In genomic region chr2:205235434-205235833, GRCh38 we compare ENCODE assay signal across 31 cellular contexts.
DNase-seq lines count a peak whose midpoint lies in the region; ATAC-seq, FAIRE-seq and TF ChIP-seq lines count a peak whose summit lies in the region.
"Had no signal": no experiment of that assay in that cellular context is flagged by ENCODE, and none has a peak within 500 bp of the region (broad histone marks: within the 10 kb centered on the region; RNA-seq: fewer than 3 reads in every experiment).

No MANE protein-coding gene starts in this region.

- H3K27me3 Mint-ChIP-seq in activated T-helper 2 cell treated with anti-CD3 and anti-CD28 coated beads, Interferon-gamma antibody, Interleukin-2, Interleukin-4, amounts not matched to agents 10 μg/mL and 5 μg/mL and 100 μg/mL, durations not matched to agents 14 hours and 24 hours and 36 hours (ENCODE audit: low read depth), result peaks cover 2% of the 10 kb centered on the region
- H3K27me3 Mint-ChIP-seq: activated CD8-positive, alpha-beta memory T cell treated with anti-CD3 and anti-CD28 coated beads, Interleukin-2, amount 10 ng/mL, durations not matched to agents 7 days and 5 days had no signal

- in situ Hi-C loops in HepG2 (cut with HindIII; ENCODE audit: extremely low pct_ligation_motif_present, low pct_unique_long_range_greater_than_20kb), result no loop called here

- no peak for TF ChIP-seq POLR2A in HepG2 (IDR thresholded peaks at IDR 0.05; ENCODE audit: insufficient read depth in 1 of 2, low read depth in 2 of 2, low read length in 2 of 2)
- TF ChIP-seq POLR2A in right lobe of liver (IDR thresholded peaks at IDR 0.05), result no peak

- no TSS peak for BruUV-seq in HepG2 (replicated peaks; lab: Mats Ljungman, UMichigan)

- H3K4me1 Mint-ChIP-seq in activated T-helper 2 cell treated with anti-CD3 and anti-CD28 coated beads, Interferon-gamma antibody, Interleukin-2, Interleukin-4, amounts not matched to agents 10 μg/mL and 5 μg/mL and 100 μg/mL, durations not matched to agents 14 hours and 24 hours and 36 hours (ENCODE audit: low read depth), result no peaks in the 10 kb centered on the region
- H3K4me1 Mint-ChIP-seq: activated CD8-positive, alpha-beta memory T cell treated with anti-CD3 and anti-CD28 coated beads, Interleukin-2, amount 10 ng/mL, durations not matched to agents 7 days and 5 days had no signal

- no peaks in the 10 kb centered on the region for H3K79me2 ChIP-seq in HepG2 (ENCODE audit: insufficient read depth, low read length)

- H3K4me3 ChIP-seq in HepG2 (replicated peaks in 1 of 3; ENCODE audit: insufficient read depth in 1 of 3, low read depth in 2 of 3, low read length in 3 of 3), result no peak overlapping the region
- H3K4me3 ChIP-seq in right lobe of liver, result no peak overlapping the region
- no peak overlapping the region for H3K4me3 ChIP-seq in MG63
- H3K4me3 ChIP-seq: coronary artery, esophagus muscularis mucosa, prostate gland, suprapubic skin had no signal

- H3K4me2 ChIP-seq in HepG2 (ENCODE audit: low read depth, low read length), result no peak overlapping the region

- H3K27ac ChIP-seq in HepG2 (ENCODE audit: extremely low read length, insufficient read depth, low read length) (no peak overlapping the region), right lobe of liver (no peak overlapping the region)
- H3K27ac ChIP-seq: coronary artery, esophagus muscularis mucosa, prostate gland, suprapubic skin, VCaP had no signal

- TF ChIP-seq EP300 in HepG2 (IDR thresholded peaks at IDR 0.05; ENCODE audit: low read depth in 2 of 2, low read length in 2 of 2) (no peak), HepG2 (CRISPR knock-in tag; IDR thresholded peaks at IDR 0.05; ENCODE audit: borderline replicate concordance) (no peak)

- POLR2A ChIA-PET in HepG2 (lab: Yijun Ruan, JAX), result no interaction called here

- CTCF ChIA-PET in HepG2 (lab: Yijun Ruan, JAX; ENCODE audit: low intra/inter-chr PET ratio, low total read pairs), result no interaction called here

- H3K36me3 ChIP-seq in HepG2 (replicated peaks in 1 of 2; ENCODE audit: control insufficient read depth in 1 of 2, insufficient read depth in 2 of 2, low read length in 2 of 2), result no peaks in the 10 kb centered on the region
- H3K36me3 ChIP-seq in right lobe of liver, result no peaks in the 10 kb centered on the region
- H3K36me3 ChIP-seq in MG63, result no peaks in the 10 kb centered on the region
- H3K36me3 ChIP-seq: prostate gland had no signal

- no peaks in the 10 kb centered on the region for H4K20me1 ChIP-seq in HepG2 (ENCODE audit: insufficient read depth, low read length)

- 26% methylated on average over 1 of the region's 1 CpG for WGBS in HepG2 (ENCODE audit: low lambda C conversion rate)
- WGBS in right lobe of liver (ENCODE audit: insufficient coverage, low coverage, low lambda C conversion rate, missing lambda C conversion rate), result 100% methylated on average over 1 of the region's 1 CpG

- DNase-seq in HepG2 (ENCODE audit: low spot score), result no peak
- no peak for DNase-seq in right lobe of liver
- peak; percentile 51 for DNase-seq in amniotic epithelial cell (ENCODE audit: low read depth)
- peak; percentile 25 for DNase-seq in glomerular visceral epithelial cell (ENCODE audit: extremely low spot score)
- DNase-seq in activated T-helper 2 cell treated with anti-CD3 and anti-CD28 coated beads, Interferon-gamma antibody, Interleukin-2, Interleukin-4, amounts not matched to agents 10 μg/mL and 5 μg/mL and 100 μg/mL, durations not matched to agents 14 hours and 24 hours and 36 hours (ENCODE audit: low spot score), result no peak
- no peak for DNase-seq in MG63
- no peak for DNase-seq in activated CD4-positive, alpha-beta T cell treated with anti-CD3 and anti-CD28 coated beads, Interleukin-2, amount 50 U/mL, for 1 hour
- DNase-seq in left lobe of liver (ENCODE audit: low spot score), result no peak
- DNase-seq: 8988T; activated CD4-positive, alpha-beta T cell treated with anti-CD3 and anti-CD28 coated beads, Interleukin-2, amount 10 ng/mL, durations not matched to agents 24 days and 14 days; activated CD8-positive, alpha-beta memory T cell treated with anti-CD3 and anti-CD28 coated beads, Interleukin-2, amount 10 ng/mL, durations not matched to agents 7 days and 5 days; activated naive CD4-positive, alpha-beta T cell treated with anti-CD3 and anti-CD28 coated beads, Interleukin-2, amount 50 U/mL, for 16 hours; activated T-cell treated with anti-CD3 and anti-CD28 coated beads, Interleukin-2, amount 50 U/mL, for 48 hours; amygdala; CD4-positive, alpha-beta T cell; effector memory CD4-positive, alpha-beta T cell; naive thymus-derived CD8-positive, alpha-beta T cell; NCI-H2171 treated with DMSO at 0.1 percent for 48 hours; NCI-H524; nucleus accumbens; SHP77 treated with DMSO at 0.1 percent for 48 hours; stimulated activated CD4-positive, alpha-beta T cell treated with anti-CD3 and anti-CD28 coated beads, Interleukin-15, amount 100 ng/mL, for 24 hours; stimulated activated naive CD4-positive, alpha-beta T cell; T-helper 9 cell had no signal

- no peak overlapping the region for H3K27ac Mint-ChIP-seq in activated T-helper 2 cell treated with anti-CD3 and anti-CD28 coated beads, Interferon-gamma antibody, Interleukin-2, Interleukin-4, amounts not matched to agents 10 μg/mL and 5 μg/mL and 100 μg/mL, durations not matched to agents 14 hours and 24 hours and 36 hours
- H3K27ac Mint-ChIP-seq: activated CD4-positive, alpha-beta T cell treated with anti-CD3 and anti-CD28 coated beads, Interleukin-2, amount 10 ng/mL, durations not matched to agents 24 days and 14 days; activated CD8-positive, alpha-beta memory T cell treated with anti-CD3 and anti-CD28 coated beads, Interleukin-2, amount 10 ng/mL, durations not matched to agents 7 days and 5 days; CD4-positive, alpha-beta T cell; naive thymus-derived CD8-positive, alpha-beta T cell had no signal

- H3K27me3 ChIP-seq in HepG2 (ENCODE audit: control insufficient read depth in 1 of 2, insufficient read depth in 2 of 2, low read length in 2 of 2), result no peaks in the 10 kb centered on the region
- no peaks in the 10 kb centered on the region for H3K27me3 ChIP-seq in right lobe of liver
- no peaks in the 10 kb centered on the region for H3K27me3 ChIP-seq in MG63
- H3K27me3 ChIP-seq: esophagus muscularis mucosa, suprapubic skin had no signal

- H3K9ac ChIP-seq in HepG2 (ENCODE audit: insufficient read depth, low read depth, low read length), result no peak overlapping the region

- no peak for TF ChIP-seq RAD21 in HepG2 (CRISPR knock-in tag; IDR thresholded peaks at IDR 0.05)

- H3K9me3 ChIP-seq in HepG2 (ENCODE audit: low read length), result peaks cover 19% of the 10 kb centered on the region
- H3K9me3 ChIP-seq in right lobe of liver, result no peaks in the 10 kb centered on the region
- no peaks in the 10 kb centered on the region for H3K9me3 ChIP-seq in MG63
- H3K9me3 ChIP-seq: esophagus muscularis mucosa, prostate gland, suprapubic skin had no signal

- H3K4me1 ChIP-seq in HepG2 (ENCODE audit: insufficient read depth, low read length) (peaks cover 7% of the 10 kb centered on the region), right lobe of liver (no peaks in the 10 kb centered on the region)
- H3K4me1 ChIP-seq: esophagus muscularis mucosa, prostate gland, suprapubic skin had no signal

- intact Hi-C loops in HepG2 (cut with micrococcal nuclease; ENCODE audit: unreplicated experiment), result no loop called here
- intact Hi-C loops in right lobe of liver (cut with DNase I), result no loop called here
- intact Hi-C loops in activated T-helper 2 cell treated with anti-CD3 and anti-CD28 coated beads, Interferon-gamma antibody, Interleukin-2, Interleukin-4, amounts not matched to agents 10 μg/mL and 5 μg/mL and 100 μg/mL, durations not matched to agents 14 hours and 24 hours and 36 hours (cut with micrococcal nuclease), result no loop called here

- no peaks in the 10 kb centered on the region for H3K36me3 Mint-ChIP-seq in activated T-helper 2 cell treated with anti-CD3 and anti-CD28 coated beads, Interferon-gamma antibody, Interleukin-2, Interleukin-4, amounts not matched to agents 10 μg/mL and 5 μg/mL and 100 μg/mL, durations not matched to agents 14 hours and 24 hours and 36 hours (ENCODE audit: low read depth)
- H3K36me3 Mint-ChIP-seq: activated CD8-positive, alpha-beta memory T cell treated with anti-CD3 and anti-CD28 coated beads, Interleukin-2, amount 10 ng/mL, durations not matched to agents 7 days and 5 days had no signal

- FAIRE-seq in HepG2 (lab: Jason Lieb, UNC), result no peak
- FAIRE-seq: frontal cortex, H54 had no signal

- TF ChIP-seq CTCF in HepG2 (CRISPR knock-in tag; IDR thresholded peaks at IDR 0.05) (no peak), right lobe of liver (IDR thresholded peaks at IDR 0.05) (no peak)

- ATAC-seq in HepG2 (peak; percentile 59), right lobe of liver (no peak), left lobe of liver (no peak)
- ATAC-seq: activated CD8-positive, alpha-beta memory T cell treated with anti-CD3 and anti-CD28 coated beads, Interleukin-2, amount 10 ng/mL, durations not matched to agents 7 days and 5 days; naive thymus-derived CD8-positive, alpha-beta T cell had no signal

- no peak overlapping the region for H2AFZ ChIP-seq in HepG2 (ENCODE audit: low read length)

- H3K9me3 Mint-ChIP-seq in activated T-helper 2 cell treated with anti-CD3 and anti-CD28 coated beads, Interferon-gamma antibody, Interleukin-2, Interleukin-4, amounts not matched to agents 10 μg/mL and 5 μg/mL and 100 μg/mL, durations not matched to agents 14 hours and 24 hours and 36 hours, result peaks cover 4% of the 10 kb centered on the region

- no peak overlapping the region for H3K4me3 Mint-ChIP-seq in activated T-helper 2 cell treated with anti-CD3 and anti-CD28 coated beads, Interferon-gamma antibody, Interleukin-2, Interleukin-4, amounts not matched to agents 10 μg/mL and 5 μg/mL and 100 μg/mL, durations not matched to agents 14 hours and 24 hours and 36 hours (ENCODE audit: low read depth)
- H3K4me3 Mint-ChIP-seq: activated CD4-positive, alpha-beta T cell treated with anti-CD3 and anti-CD28 coated beads, Interleukin-2, amount 10 ng/mL, durations not matched to agents 24 days and 14 days; activated CD8-positive, alpha-beta memory T cell treated with anti-CD3 and anti-CD28 coated beads, Interleukin-2, amount 10 ng/mL, durations not matched to agents 7 days and 5 days; CD4-positive, alpha-beta T cell; naive thymus-derived CD8-positive, alpha-beta T cell had no signal

Comparison
In these comparisons a context has a peak if more than half of its experiments do, and no peak if none do; other contexts are left out.
1. DNase-seq: peak in amniotic epithelial cell (single experiment) and glomerular visceral epithelial cell (single experiment); none in HepG2 (single experiment), right lobe of liver (0 of 3), activated T-helper 2 cell treated with anti-CD3 and anti-CD28 coated beads, Interferon-gamma antibody, Interleukin-2, Interleukin-4, amounts not matched to agents 10 μg/mL and 5 μg/mL and 100 μg/mL, durations not matched to agents 14 hours and 24 hours and 36 hours (single experiment), MG63 (single experiment), activated CD4-positive, alpha-beta T cell treated with anti-CD3 and anti-CD28 coated beads, Interleukin-2, amount 50 U/mL, for 1 hour (single experiment) and left lobe of liver (single experiment).